In genomic region chr11:47216141-47216798, GRCh38 we compare ENCODE assay signal across 8 cellular contexts. TPM values are rescaled to one million over a fixed set of nuclear protein-coding genes. Genes with fewer than 3 reads are reported as not detected.
DNase-seq lines count a peak whose midpoint lies in the region; ATAC-seq and TF ChIP-seq lines count a peak whose summit lies in the region.

No MANE protein-coding gene starts in this region.

- H3K4me3 Mint-ChIP-seq in activated naive CD8-positive, alpha-beta T cell treated with anti-CD3 and anti-CD28 coated beads for 36 hours = peak overlapping the region; percentile 97

- H3K4me1 Mint-ChIP-seq in activated naive CD8-positive, alpha-beta T cell treated with anti-CD3 and anti-CD28 coated beads for 36 hours = peaks cover 37% of the 10 kb centered on the region

- CTCF ChIA-PET in GM10248 (lab: Yijun Ruan, JAX) = interaction anchor here (1.1 to 2.4 kb wide), 5 partner anchors 26 to 48 kb away, joined by 3 to 18 read pairs (median 6); partner anchors contain the start of genes ACP2, ARFGAP2 and NR1H3
- CTCF ChIA-PET in RWPE1 (lab: Yijun Ruan, JAX) = interaction anchor here (0.7 to 2.6 kb wide), 4 partner anchors 12 to 37 kb away, joined by 3 to 11 read pairs (median 4); no protein-coding TSS in a partner anchor

- DNase-seq in GM10248 (ENCODE audit: extremely low spot score) = peak; percentile 61
- DNase-seq in RWPE1 (ENCODE audit: low spot score) = peak; percentile 61
- peak; percentile 81 for DNase-seq in activated naive CD8-positive, alpha-beta T cell treated with anti-CD3 and anti-CD28 coated beads for 36 hours
- no peak for DNase-seq in effector CD8-positive, alpha-beta T cell (lab: John Stamatoyannopoulos, UW)

- peak; percentile 39 for TF ChIP-seq CTCF in GM10248 (IDR thresholded peaks at IDR 0.05; ENCODE audit: control extremely low read depth, extremely low read depth, low read depth, missing control alignments)
- TF ChIP-seq CTCF in RWPE1 (conservative IDR thresholded peaks at IDR 0.05; ENCODE audit: low read depth) = no peak

- peak overlapping the region; percentile 99 for H3K27ac Mint-ChIP-seq in activated naive CD8-positive, alpha-beta T cell treated with anti-CD3 and anti-CD28 coated beads for 36 hours

- no peaks in the 10 kb centered on the region for H3K27me3 Mint-ChIP-seq in activated naive CD8-positive, alpha-beta T cell treated with anti-CD3 and anti-CD28 coated beads for 36 hours

- POLR2A ChIA-PET in GM10248 (lab: Yijun Ruan, JAX) = interaction anchor here (0.6 kb wide), 1 partner anchor 20 kb away, joined by 6 read pairs; no protein-coding TSS in a partner anchor
- POLR2A ChIA-PET in RWPE1 (lab: Yijun Ruan, JAX; ENCODE audit: low non-redundant PET) = interaction anchor here (0.5 to 3.2 kb wide), 4 partner anchors 22 to 605 kb away, joined by 5 to 70 read pairs (median 10); partner anchors contain the start of gene PACSIN3

- H3K36me3 Mint-ChIP-seq in activated naive CD8-positive, alpha-beta T cell treated with anti-CD3 and anti-CD28 coated beads for 36 hours = peaks cover 46% of the 10 kb centered on the region

- H3K4me3 ChIP-seq in iPS-11a (ENCODE audit: low read depth, low read length) (peak overlapping the region; percentile 78), skin epidermis (peak overlapping the region; percentile 49 to 71 (median 62))

- H3K27ac ChIP-seq in RWPE1 (peak overlapping the region; percentile 99), skin epidermis (peak overlapping the region in 20 of 21 experiments; percentile 64 to 96 (median 92))

- no peaks in the 10 kb centered on the region for H3K9me3 Mint-ChIP-seq in activated naive CD8-positive, alpha-beta T cell treated with anti-CD3 and anti-CD28 coated beads for 36 hours

- peak; percentile 34 for ATAC-seq in HG02759 (IDR thresholded peaks at IDR 0.05; ENCODE audit: unreplicated experiment)
- ATAC-seq in HG02763 (IDR thresholded peaks at IDR 0.05; ENCODE audit: unreplicated experiment) = no peak

RNA-seq across cellular contexts. Expression of gene DDB2, which starts 1.5 kb away (rescaled TPM):
- 100 to 1,000 TPM; 111 to 112 TPM for total RNA-seq in activated naive CD8-positive, alpha-beta T cell treated with anti-CD3 and anti-CD28 coated beads for 36 hours

RNA-seq across cellular contexts. Expression of gene PACSIN3, which starts 30.0 kb away (rescaled TPM):
- 1 to 10 TPM; 6.8 to 7.0 TPM for total RNA-seq in activated naive CD8-positive, alpha-beta T cell treated with anti-CD3 and anti-CD28 coated beads for 36 hours

RNA-seq across cellular contexts. Expression of gene ACP2, which starts 32.3 kb away (rescaled TPM):
- 10 to 100 TPM; 13.4 to 13.9 TPM for total RNA-seq in activated naive CD8-positive, alpha-beta T cell treated with anti-CD3 and anti-CD28 coated beads for 36 hours

RNA-seq across cellular contexts. Expression of gene ARFGAP2, which starts 39.6 kb away (rescaled TPM):
- total RNA-seq in activated naive CD8-positive, alpha-beta T cell treated with anti-CD3 and anti-CD28 coated beads for 36 hours = 10 to 100 TPM; 87.6 to 92.6 TPM

RNA-seq across cellular contexts. Expression of gene NR1H3, which starts 41.5 kb away (rescaled TPM):
- total RNA-seq in activated naive CD8-positive, alpha-beta T cell treated with anti-CD3 and anti-CD28 coated beads for 36 hours = 1 to 10 TPM; 8.1 to 8.2 TPM
